In genomic region chr9:137148661-137149060, GRCh38 we compare ENCODE assay signal across 26 cellular contexts. TPM values are rescaled to one million over a fixed set of nuclear protein-coding genes. Genes with fewer than 3 reads are reported as not detected.
DNase-seq lines count a peak whose midpoint lies in the region; ATAC-seq and TF ChIP-seq lines count a peak whose summit lies in the region.
"Had no signal": no experiment of that assay in that cellular context is flagged by ENCODE, and none has a peak within 500 bp of the region (broad histone marks: within the 10 kb centered on the region; RNA-seq: fewer than 3 reads in every experiment).

No MANE protein-coding gene starts in this region.

- no peak for ATAC-seq in Right ventricle myocardium inferior
- ATAC-seq: GM12878, Panc1 had no signal

- H3K27me3 ChIP-seq in left ventricle myocardium inferior (ENCODE audit: low read depth) (peaks cover 70% of the 10 kb centered on the region), NT2/D1 (ENCODE audit: insufficient read depth, insufficient read length) (peaks cover 3% of the 10 kb centered on the region), dorsolateral prefrontal cortex (peaks cover 0 to 35% (median 0%) of the 10 kb centered on the region in 45 donors)

- TF ChIP-seq CTCF in left ventricle myocardium inferior (IDR thresholded peaks at IDR 0.05; ENCODE audit: borderline replicate concordance) (no peak), dorsolateral prefrontal cortex (IDR thresholded peaks at IDR 0.05 in 54 of 56, conservative IDR thresholded peaks at IDR 0.05 in 2 of 56; ENCODE audit: low read depth in 1 of 56, partially characterized antibody in 56 of 56) (no peak)

- H3K4me3 ChIP-seq in left ventricle myocardium inferior (no peak overlapping the region), NT2/D1 (ENCODE audit: insufficient read length, low read depth) (no peak overlapping the region), dorsolateral prefrontal cortex (no peak overlapping the region)
- H3K4me3 ChIP-seq: GM23248, SK-N-MC had no signal

- H3K9me3 ChIP-seq in left ventricle myocardium inferior (replicated peaks) (no peaks in the 10 kb centered on the region), NT2/D1 (ENCODE audit: insufficient read depth, low read length) (no peaks in the 10 kb centered on the region)

- DNase-seq in Right ventricle myocardium inferior (ENCODE audit: missing footprints) = peak; percentile 11
- DNase-seq in left ventricle myocardium inferior = no peak
- DNase-seq in DMS53 treated with DMSO at 0.1 percent for 48 hours (lab: John Stamatoyannopoulos, UW; ENCODE audit: unreplicated experiment) = peak; percentile 51
- DNase-seq in NT2/D1 (ENCODE audit: low read depth, low spot score) = no peak
- DNase-seq in NCI-H1436 (lab: John Stamatoyannopoulos, UW) = no peak
- DNase-seq in glomerular visceral epithelial cell (ENCODE audit: extremely low spot score) = no peak
- DNase-seq in dorsolateral prefrontal cortex = no peak
- DNase-seq: CD4-positive, CD25-positive, alpha-beta regulatory T cell; DMS153; EL; GDM1; GM23248; H9; HFFc6; NCI-H1694 treated with DMSO at 0.1 percent for 48 hours; NCI-H2081; NCI-H2171 treated with DMSO at 0.1 percent for 48 hours; NCI-H446; NCI-H526 treated with DMSO at 0.1 percent for 48 hours; SIG-M5 had no signal

- intact Hi-C loops in Right ventricle myocardium inferior (cut with DNase I) = no loop called here
- intact Hi-C loops in left ventricle myocardium inferior (cut with micrococcal nuclease) = no loop called here
- intact Hi-C loops in dorsolateral prefrontal cortex (cut with DNase I) = no loop called here

- H3K27ac ChIP-seq in left ventricle myocardium inferior (replicated peaks) (no peak overlapping the region), dorsolateral prefrontal cortex (peak overlapping the region in 4 of 59 donors; percentile 4 to 55 (median 31))
- H3K27ac ChIP-seq: GM23248, KMS-11, SK-N-MC had no signal

- H3K36me3 ChIP-seq in left ventricle myocardium inferior = no peaks in the 10 kb centered on the region
- no peaks in the 10 kb centered on the region for H3K36me3 ChIP-seq in NT2/D1 (ENCODE audit: insufficient read depth, insufficient read length, low read length)

- H3K9ac ChIP-seq in NT2/D1 (ENCODE audit: insufficient read length, low read depth) = peak overlapping the region; percentile 25
- H3K9ac ChIP-seq: GM23248, KMS-11 had no signal

- H3K4me1 ChIP-seq in left ventricle myocardium inferior (no peaks in the 10 kb centered on the region), NT2/D1 (ENCODE audit: insufficient read depth, insufficient read length) (peaks cover 14% of the 10 kb centered on the region)

RNA-seq across cellular contexts. Expression of gene GRIN1, which starts 9.7 kb away (rescaled TPM):
- total RNA-seq in Right ventricle myocardium inferior = not detected
- total RNA-seq in left ventricle myocardium inferior = not detected
- total RNA-seq in dorsolateral prefrontal cortex = 100 to 1,000 TPM; 175 to 937 (median 565) TPM
- total RNA-seq: CD4-positive, CD25-positive, alpha-beta regulatory T cell had no signal

RNA-seq across cellular contexts. Expression of gene LRRC26, which starts 21.2 kb away (rescaled TPM):
- total RNA-seq in Right ventricle myocardium inferior (not detected), left ventricle myocardium inferior (not detected), dorsolateral prefrontal cortex (1 to 10 TPM in 8 of 120 experiments, under 1 TPM in 23, not detected in 89; 0.42 to 1.4 (median 0.75) TPM)
- total RNA-seq: CD4-positive, CD25-positive, alpha-beta regulatory T cell; GM23248; HFFc6; OCI-LY7; T-helper 1 cell treated with Interleukin-12 subunit alpha and Interleukin-12 subunit beta and Interleukin-4 antibody, amounts not matched to agents 30 ng/mL and 1 ng/mL, for 36 hours had no signal

RNA-seq across cellular contexts. Expression of gene TMEM210, which starts 23.2 kb away (rescaled TPM):
- total RNA-seq in Right ventricle myocardium inferior (not detected), left ventricle myocardium inferior (not detected), dorsolateral prefrontal cortex (not detected)
- total RNA-seq: CD4-positive, CD25-positive, alpha-beta regulatory T cell; GM12878; GM23248; H9; HFFc6; OCI-LY7; T-helper 1 cell treated with Interleukin-12 subunit alpha and Interleukin-12 subunit beta and Interleukin-4 antibody, amounts not matched to agents 30 ng/mL and 1 ng/mL, for 36 hours had no signal

RNA-seq across cellular contexts. Expression of gene DPP7, which starts 34.1 kb away (rescaled TPM):
- 143 TPM for total RNA-seq in Right ventricle myocardium inferior
- total RNA-seq in left ventricle myocardium inferior = 130 TPM
- total RNA-seq in dorsolateral prefrontal cortex = 100 to 1,000 TPM; 156 to 315 (median 208) TPM

RNA-seq across cellular contexts. Expression of gene ANAPC2, which starts 39.7 kb away (rescaled TPM):
- total RNA-seq in Right ventricle myocardium inferior (35.0 TPM), left ventricle myocardium inferior (34.7 TPM), dorsolateral prefrontal cortex (100 to 1,000 TPM in 1 of 120 experiments, 10 to 100 TPM in 119; 51.4 to 105 (median 68.3) TPM)

Comparison
In these comparisons a context has a peak if more than half of its experiments do, and no peak if none do; other contexts are left out.
1. DNase-seq: peak in Right ventricle myocardium inferior (single experiment) and DMS53 treated with DMSO at 0.1 percent for 48 hours (single experiment); none in left ventricle myocardium inferior (single experiment), NT2/D1 (single experiment), NCI-H1436 (single experiment), glomerular visceral epithelial cell (single experiment) and dorsolateral prefrontal cortex (0 of 10).
2. RNA of gene GRIN1, which starts 9.7 kb away (total RNA-seq): 175 to 937 TPM in dorsolateral prefrontal cortex; not detected in Right ventricle myocardium inferior (single experiment) and not detected in left ventricle myocardium inferior (single experiment); every median in the first group is over 100 times any median in the second.